8 cellular contexts compared by ENCODE assay signal in genomic region chr6:21587182-21587924, GRCh38. TPM values are rescaled to one million over a fixed set of nuclear protein-coding genes. Genes with fewer than 3 reads are reported as not detected.
A peak's percentile ranks its signal among the peaks of the same experiment; 100 is the strongest.
DNase-seq lines count a peak whose midpoint lies in the region; ATAC-seq and TF ChIP-seq lines count a peak whose summit lies in the region.

No MANE protein-coding gene starts in this region.

- DNase-seq in 8988T (peak; percentile 21), GM12864 (ENCODE audit: low read depth) (no peak), HFFc6 (peak; percentile 35), NAMALWA (ENCODE audit: low spot score) (peak; percentile 54), SW480 (ENCODE audit: low spot score) (peak; percentile 82), coronary artery (ENCODE audit: low spot score) (peak; percentile 80), left lobe of liver (ENCODE audit: low spot score) (peak; percentile 56)
- DNase-seq in stimulated activated CD8-positive, alpha-beta memory T cell treated with anti-CD3 and anti-CD28 coated beads, Interleukin-4, amount 100 ng/mL, for 48 hours: peak; percentile 42

- peak overlapping the region; percentile 93 for H3K4me3 Mint-ChIP-seq in HFFc6

- ATAC-seq in left lobe of liver: peak; percentile 63

- H3K36me3 Mint-ChIP-seq in HFFc6 (ENCODE audit: low read depth): no peaks in the 10 kb centered on the region

- H3K27ac Mint-ChIP-seq in HFFc6: peak overlapping the region; percentile 84

- peaks cover 10% of the 10 kb centered on the region; the same call in 1 of the 2 replicates for H3K4me1 Mint-ChIP-seq in HFFc6 (ENCODE audit: low read depth)

- H3K27me3 Mint-ChIP-seq in HFFc6 (ENCODE audit: insufficient read depth): peaks cover 2% of the 10 kb centered on the region; the same call in 1 of the 2 replicates

- H3K27ac ChIP-seq in coronary artery: peak overlapping the region; percentile 82 to 90

- TF ChIP-seq CTCF in GM12864 (IDR thresholded peaks at IDR 0.05; ENCODE audit: low read depth, low read length, missing control alignments) (peak; percentile 43), HFFc6 (IDR thresholded peaks at IDR 0.05) (peak; percentile 56), coronary artery (IDR thresholded peaks at IDR 0.05) (no peak)

- H3K4me3 ChIP-seq in GM12864 (ENCODE audit: low read depth, low read length): peak overlapping the region; percentile 65
- peak overlapping the region; percentile 94 for H3K4me3 ChIP-seq in coronary artery

- peaks cover 3% of the 10 kb centered on the region; the same call in 1 of the 2 replicates for H3K9me3 Mint-ChIP-seq in HFFc6

RNA-seq across cellular contexts. Expression of gene SOX4, which starts 6.2 kb away (rescaled TPM):
- total RNA-seq in HFFc6 (2021; fragmentation: NEBNext Ultra II Directional; extraction: Animal tissue kit (Norgen Biotek cat#: 25700)): 1 to 10 TPM; 3.3 to 6.4 (median 3.6) TPM
- 1.7 TPM for total RNA-seq in left lobe of liver
